ENCODE assay signal across 9 cellular contexts in the genomic region with DNA sequence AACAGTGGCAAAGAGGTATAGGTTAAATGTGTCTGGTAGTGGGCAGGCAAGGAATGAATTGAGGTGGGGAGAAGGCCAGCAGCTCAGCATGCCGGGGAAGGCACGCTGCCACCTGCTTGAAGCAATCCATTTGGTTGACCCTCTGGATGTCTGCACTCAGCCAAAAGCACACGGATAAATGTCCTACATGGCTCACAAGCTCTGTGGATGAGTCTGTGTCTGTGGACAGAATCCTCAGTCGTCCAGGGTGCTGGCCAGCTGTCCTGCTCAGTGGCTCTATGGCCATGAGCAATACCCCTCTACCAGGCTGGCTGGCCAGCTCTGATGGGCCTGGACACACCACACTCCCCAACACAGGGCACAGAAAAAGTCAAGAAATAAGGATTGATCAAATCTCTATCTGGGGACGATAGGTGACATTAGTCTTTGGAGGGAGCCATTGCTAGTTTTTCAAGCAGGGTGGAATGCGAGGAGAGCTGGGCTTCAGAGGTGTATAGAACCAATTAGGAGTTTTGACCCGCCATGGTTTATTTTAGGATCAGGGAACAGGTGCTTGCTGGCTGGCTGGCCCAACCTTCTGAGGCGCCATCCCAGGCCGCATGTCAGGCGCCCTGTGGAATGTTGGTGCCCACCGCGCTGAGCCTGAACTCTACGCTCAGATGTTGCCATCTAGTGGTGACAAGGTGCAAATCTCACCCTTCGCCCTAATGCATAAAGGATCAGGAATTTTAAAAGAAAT.
DNase-seq lines count a peak whose midpoint lies in the region; ATAC-seq and TF ChIP-seq lines count a peak whose summit lies in the region.
"Had no signal": no experiment of that assay in that cellular context is flagged by ENCODE, and none has a peak within 500 bp of the region (broad histone marks: within the 10 kb centered on the region; RNA-seq: fewer than 3 reads in every experiment).

No MANE protein-coding gene starts in this region.

- H3K79me2 ChIP-seq in DOHH2 (ENCODE audit: control insufficient read depth, low read length) (peaks cover 14% of the 10 kb centered on the region), HCT116 (ENCODE audit: insufficient read depth, low read length) (no peaks in the 10 kb centered on the region)

- TF ChIP-seq RAD21 in HCT116 (IDR thresholded peaks at IDR 0.05; ENCODE audit: low read depth), result peak; percentile 95

- no peaks in the 10 kb centered on the region for H3K27me3 ChIP-seq in DOHH2 (ENCODE audit: control insufficient read depth, low read length)
- no peaks in the 10 kb centered on the region for H3K27me3 ChIP-seq in HCT116 (ENCODE audit: insufficient read depth, low read length)
- H3K27me3 ChIP-seq: neutrophil had no signal

- no peak overlapping the region for H3K9ac ChIP-seq in HCT116 (ENCODE audit: low read length)

- DNase-seq in 8988T (peak; percentile 37), HCT116 (ENCODE audit: low read depth, low spot score) (peak; percentile 34), NCI-H1105 treated with DMSO at 0.1 percent for 48 hours (lab: John Stamatoyannopoulos, UW) (peak; percentile 60), globus pallidus (ENCODE audit: low spot score) (peak; percentile 38), pons (ENCODE audit: low spot score) (peak; percentile 48)
- DNase-seq in activated CD4-positive, alpha-beta T cell treated with anti-CD3 and anti-CD28 coated beads, Interleukin-2, amount 50 U/mL, for 48 hours, result peak; percentile 12 to 18

- peak; percentile 99 for ATAC-seq in HCT116
- ATAC-seq in HG03460 (IDR thresholded peaks at IDR 0.05; ENCODE audit: unreplicated experiment), result no peak

- intact Hi-C loops in HCT116 (cut with micrococcal nuclease), result loop anchor here (1.0 to 2.0 kb wide), 5 partner anchors 92 to 1166 kb away; no protein-coding TSS in a partner anchor

- H3K4me1 ChIP-seq in DOHH2 (ENCODE audit: control insufficient read depth, low read length) (peaks cover 25% of the 10 kb centered on the region), HCT116 (ENCODE audit: control insufficient read depth in 1 of 2, insufficient read depth in 2 of 2, low read length in 2 of 2) (no peaks in the 10 kb centered on the region)

- RAD21 ChIA-PET in HCT116 (lab: Charles Lee; ENCODE audit: low non-redundant PET in 1 of 2, low total read pairs in 2 of 2, uncharacterized antibody in 2 of 2, unreplicated experiment in 2 of 2), result no interaction called here

- BruUV-seq in HCT116 (replicated peaks; lab: Mats Ljungman, UMichigan), result no TSS peak

- no peaks in the 10 kb centered on the region for H3K9me2 ChIP-seq in DOHH2 (replicated peaks; ENCODE audit: control insufficient read depth, low read length)
- H3K9me2 ChIP-seq in HCT116 (ENCODE audit: insufficient read depth), result no peaks in the 10 kb centered on the region

- H3K4me3 ChIP-seq in DOHH2 (ENCODE audit: low read length) (no peak overlapping the region), HCT116 (replicated peaks in 1 of 2; ENCODE audit: low read depth in 1 of 2, low read length in 2 of 2) (no peak overlapping the region)

- TF ChIP-seq POLR2A in HCT116 (IDR thresholded peaks at IDR 0.05; ENCODE audit: borderline replicate concordance, extremely low read depth, insufficient read depth, insufficient read length), result no peak

- peaks cover 50% of the 10 kb centered on the region for H3K36me3 ChIP-seq in DOHH2 (ENCODE audit: control insufficient read depth, low read length)
- no peaks in the 10 kb centered on the region for H3K36me3 ChIP-seq in HCT116 (ENCODE audit: control insufficient read depth in 1 of 2, insufficient read depth in 2 of 2, low read length in 2 of 2)
- H3K36me3 ChIP-seq: neutrophil had no signal

- H4K20me1 ChIP-seq in DOHH2 (ENCODE audit: control insufficient read depth, insufficient read depth, low read depth, low read length) (no peaks in the 10 kb centered on the region), HCT116 (ENCODE audit: insufficient read depth) (no peaks in the 10 kb centered on the region)

- H3K9me3 ChIP-seq in DOHH2 (ENCODE audit: control insufficient read depth, insufficient read depth, low read length) (no peaks in the 10 kb centered on the region), HCT116 (ENCODE audit: control insufficient read depth in 1 of 2, insufficient read depth in 1 of 2, low read depth in 1 of 2, low read length in 2 of 2) (no peaks in the 10 kb centered on the region)
- H3K9me3 ChIP-seq: neutrophil had no signal

- H3K4me2 ChIP-seq in DOHH2 (ENCODE audit: low read length), result no peak overlapping the region
- H3K4me2 ChIP-seq in HCT116 (ENCODE audit: low read length), result no peak overlapping the region

- POLR2A ChIA-PET in HCT116 (lab: Charles Lee), result no interaction called here

- H3K27ac ChIP-seq in DOHH2 (ENCODE audit: low read depth, low read length) (no peak overlapping the region), HCT116 (ENCODE audit: low read depth, low read length) (no peak overlapping the region)
- H3K27ac ChIP-seq: neutrophil had no signal

- H3F3A ChIP-seq in DOHH2 (ENCODE audit: control insufficient read depth, insufficient read depth), result no peaks in the 10 kb centered on the region

- CTCF ChIA-PET in HCT116 (lab: Charles Lee), result interaction anchor here (2.5 kb wide), 1 partner anchor 1166 kb away, joined by 12 read pairs; no protein-coding TSS in a partner anchor

- H2AFZ ChIP-seq in HCT116 (ENCODE audit: low read depth, low read length, poor library complexity, severe bottlenecking), result peak overlapping the region; percentile 63

- TF ChIP-seq CTCF in DOHH2 (IDR thresholded peaks at IDR 0.05; ENCODE audit: low read depth, low read length, poor library complexity, severe bottlenecking), result peak; percentile 97
- peak; percentile 72 to 89 (median 75) for TF ChIP-seq CTCF in HCT116 (IDR thresholded peaks at IDR 0.05 in 2 of 3, conservative IDR thresholded peaks at IDR 0.05 in 1 of 3; ENCODE audit: borderline replicate concordance in 1 of 3, insufficient read depth in 1 of 3, low read depth in 2 of 3, low read length in 2 of 3)

TF ChIP-seq in HCT116, 20 proteins besides CTCF, POLR2A, EP300 and RAD21:
- no peak for TF ChIP-seq POLR2AphosphoS5 (IDR thresholded peaks at IDR 0.05; ENCODE audit: low read depth, low read length)
- TF ChIP-seq ZBTB33 (IDR thresholded peaks at IDR 0.05; ENCODE audit: extremely low read depth, insufficient replicate concordance, low read length), result no peak
- no peak for TF ChIP-seq YY1 (IDR thresholded peaks at IDR 0.05; ENCODE audit: extremely low read depth, insufficient replicate concordance, low read depth, low read length)
- no peak for TF ChIP-seq JUND (IDR thresholded peaks at IDR 0.05)
- TF ChIP-seq, protein P1, sequence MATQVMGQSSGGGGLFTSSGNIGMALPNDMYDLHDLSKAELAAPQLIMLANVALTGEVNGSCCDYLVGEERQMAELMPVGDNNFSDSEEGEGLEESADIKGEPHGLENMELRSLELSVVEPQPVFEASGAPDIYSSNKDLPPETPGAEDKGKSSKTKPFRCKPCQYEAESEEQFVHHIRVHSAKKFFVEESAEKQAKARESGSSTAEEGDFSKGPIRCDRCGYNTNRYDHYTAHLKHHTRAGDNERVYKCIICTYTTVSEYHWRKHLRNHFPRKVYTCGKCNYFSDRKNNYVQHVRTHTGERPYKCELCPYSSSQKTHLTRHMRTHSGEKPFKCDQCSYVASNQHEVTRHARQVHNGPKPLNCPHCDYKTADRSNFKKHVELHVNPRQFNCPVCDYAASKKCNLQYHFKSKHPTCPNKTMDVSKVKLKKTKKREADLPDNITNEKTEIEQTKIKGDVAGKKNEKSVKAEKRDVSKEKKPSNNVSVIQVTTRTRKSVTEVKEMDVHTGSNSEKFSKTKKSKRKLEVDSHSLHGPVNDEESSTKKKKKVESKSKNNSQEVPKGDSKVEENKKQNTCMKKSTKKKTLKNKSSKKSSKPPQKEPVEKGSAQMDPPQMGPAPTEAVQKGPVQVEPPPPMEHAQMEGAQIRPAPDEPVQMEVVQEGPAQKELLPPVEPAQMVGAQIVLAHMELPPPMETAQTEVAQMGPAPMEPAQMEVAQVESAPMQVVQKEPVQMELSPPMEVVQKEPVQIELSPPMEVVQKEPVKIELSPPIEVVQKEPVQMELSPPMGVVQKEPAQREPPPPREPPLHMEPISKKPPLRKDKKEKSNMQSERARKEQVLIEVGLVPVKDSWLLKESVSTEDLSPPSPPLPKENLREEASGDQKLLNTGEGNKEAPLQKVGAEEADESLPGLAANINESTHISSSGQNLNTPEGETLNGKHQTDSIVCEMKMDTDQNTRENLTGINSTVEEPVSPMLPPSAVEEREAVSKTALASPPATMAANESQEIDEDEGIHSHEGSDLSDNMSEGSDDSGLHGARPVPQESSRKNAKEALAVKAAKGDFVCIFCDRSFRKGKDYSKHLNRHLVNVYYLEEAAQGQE (IDR thresholded peaks at IDR 0.05; ENCODE audit: low read depth), result no peak
- no peak for TF ChIP-seq EZH2phosphoT487 (IDR thresholded peaks at IDR 0.05; ENCODE audit: borderline replicate concordance)
